15 cellular contexts compared by ENCODE assay signal in the genomic region with DNA sequence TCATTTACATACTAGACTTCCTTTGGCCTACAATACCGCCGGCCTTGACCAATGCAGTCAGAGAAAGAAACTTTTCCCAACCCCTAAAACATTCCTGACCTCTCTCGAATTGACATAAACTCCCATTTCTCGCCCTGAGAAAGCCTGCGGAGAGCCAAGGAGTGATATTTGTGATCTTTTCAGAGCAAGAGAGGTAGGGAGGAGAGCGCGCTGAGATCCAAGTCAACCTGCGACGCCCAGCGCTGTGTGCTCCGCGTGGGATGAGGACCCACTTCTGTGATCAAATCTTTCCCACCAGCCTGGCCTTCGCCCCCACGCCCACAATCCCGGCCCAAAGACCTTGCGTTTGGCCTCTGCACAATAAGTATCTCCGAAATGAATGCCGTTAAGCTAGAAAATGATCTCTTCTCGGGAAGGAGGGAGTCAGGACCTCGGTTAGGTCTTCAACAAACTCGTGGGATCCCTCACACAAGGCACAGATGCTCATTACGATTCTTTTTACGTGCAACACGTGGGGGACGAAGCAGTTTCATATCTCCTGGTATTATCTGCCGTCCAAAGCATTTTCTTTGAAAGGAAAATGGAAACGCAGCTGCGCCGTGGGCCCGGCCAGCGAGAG. TPM values are rescaled to one million over a fixed set of nuclear protein-coding genes. Genes with fewer than 3 reads are reported as not detected.
A peak's percentile ranks its signal among the peaks of the same experiment; 100 is the strongest.
DNase-seq lines count a peak whose midpoint lies in the region; ATAC-seq and TF ChIP-seq lines count a peak whose summit lies in the region.
"Had no signal": no experiment of that assay in that cellular context is flagged by ENCODE, and none has a peak within 500 bp of the region (broad histone marks: within the 10 kb centered on the region; RNA-seq: fewer than 3 reads in every experiment).

No MANE protein-coding gene starts in this region.

- no peak overlapping the region for H3K27ac Mint-ChIP-seq in endothelial cell (ENCODE audit: unreplicated experiment)
- H3K27ac Mint-ChIP-seq: stimulated activated effector memory CD8-positive, alpha-beta T cell treated with anti-CD3 and anti-CD28 coated beads, Interleukin-12 subunit alpha, Interleukin-12 subunit beta, amount 100 ng/mL, for 72 hours had no signal

- H2AK5ac ChIP-seq in mesendoderm (ENCODE audit: low read length): no peak overlapping the region

- H2BK5ac ChIP-seq in mesendoderm (ENCODE audit: low read length): no peak overlapping the region

- H3K36me3 Mint-ChIP-seq in endothelial cell (ENCODE audit: low read depth, unreplicated experiment): no peaks in the 10 kb centered on the region
- H3K36me3 Mint-ChIP-seq: stimulated activated effector memory CD8-positive, alpha-beta T cell treated with anti-CD3 and anti-CD28 coated beads, Interleukin-12 subunit alpha, Interleukin-12 subunit beta, amount 100 ng/mL, for 72 hours had no signal

- H3K9me3 ChIP-seq in HUES64 (ENCODE audit: insufficient read depth, low read depth, low read length) (no peaks in the 10 kb centered on the region), stomach smooth muscle (ENCODE audit: control insufficient read depth in 2 of 2, low read length in 2 of 2) (no peaks in the 10 kb centered on the region)

- H3K4ac ChIP-seq in mesendoderm (ENCODE audit: low read depth, low read length): no peak overlapping the region

- peak overlapping the region; percentile 84 for H3K4me3 Mint-ChIP-seq in endothelial cell (ENCODE audit: unreplicated experiment)
- H3K4me3 Mint-ChIP-seq: stimulated activated effector memory CD8-positive, alpha-beta T cell treated with anti-CD3 and anti-CD28 coated beads, Interleukin-12 subunit alpha, Interleukin-12 subunit beta, amount 100 ng/mL, for 72 hours had no signal

- no peak overlapping the region for H3K23ac ChIP-seq in mesendoderm (ENCODE audit: low read length)

- H3K9ac ChIP-seq in HUES64 (ENCODE audit: low read depth, low read length): peak overlapping the region; percentile 3
- peak overlapping the region; percentile 11 for H3K9ac ChIP-seq in mesendoderm (ENCODE audit: low read length)
- H3K9ac ChIP-seq in stomach smooth muscle (ENCODE audit: low read length in 2 of 2): peak overlapping the region in 1 of 2 donors; percentile 48

- peak overlapping the region; percentile 61 for H3K4me2 ChIP-seq in mesendoderm (ENCODE audit: low read length)

- H3K18ac ChIP-seq in mesendoderm (ENCODE audit: low read length): no peak overlapping the region

- WGBS in HUES64: 45% methylated on average over 31 of the region's 31 CpGs
- WGBS in mesendoderm (ENCODE audit: extremely low coverage, insufficient coverage, low lambda C conversion rate): no CpG with 5 or more reads among the region's 31 CpGs

- no peak for ATAC-seq in HG03159 (IDR thresholded peaks at IDR 0.05; ENCODE audit: unreplicated experiment)
- ATAC-seq in HG02798 (IDR thresholded peaks at IDR 0.05; ENCODE audit: poor library complexity, unreplicated experiment): no peak

- H3K4me3 ChIP-seq in HUES64 (ENCODE audit: low read length) (peak overlapping the region; percentile 68), mesendoderm (ENCODE audit: low read length) (no peak overlapping the region), stomach smooth muscle (ENCODE audit: low read length in 2 of 2) (peak overlapping the region; percentile 81 to 89)

- H4K5ac ChIP-seq in mesendoderm (ENCODE audit: low read length): no peak overlapping the region

- no peaks in the 10 kb centered on the region for H3K36me3 ChIP-seq in HUES64 (ENCODE audit: insufficient read depth, low read length)
- no peaks in the 10 kb centered on the region for H3K36me3 ChIP-seq in mesendoderm (ENCODE audit: control insufficient read depth, insufficient read depth, low read length)
- H3K36me3 ChIP-seq in stomach smooth muscle (ENCODE audit: control insufficient read depth in 2 of 2, insufficient read depth in 2 of 2, low read length in 2 of 2): no peaks in the 10 kb centered on the region

- no peak overlapping the region for H2BK15ac ChIP-seq in mesendoderm (replicated peaks; ENCODE audit: low read depth)

- no peak overlapping the region for H2BK120ac ChIP-seq in mesendoderm (ENCODE audit: low read depth, low read length)

- DNase-seq in endothelial cell (ENCODE audit: low spot score): no peak
- peak; percentile 27 for DNase-seq in mesendoderm
- no peak for DNase-seq in activated CD4-positive, alpha-beta T cell treated with anti-CD3 and anti-CD28 coated beads, Interleukin-2, amount 50 U/mL, for 1 hour
- no peak for DNase-seq in GM19240 (ENCODE audit: insufficient read length, low spot score)
- DNase-seq: central memory CD4-positive, alpha-beta T cell; GDM1; Kasumi-1; NCI-H2081 treated with DMSO at 0.1 percent for 48 hours; stimulated activated CD4-positive, alpha-beta T cell treated with anti-CD3 and anti-CD28 coated beads, Interleukin-1b, Interleukin-23, amount 100 ng/mL, for 48 hours; SW 1271 had no signal

- H3K27me3 Mint-ChIP-seq in endothelial cell (ENCODE audit: unreplicated experiment): peaks cover 11% of the 10 kb centered on the region

- H3K4me1 Mint-ChIP-seq in endothelial cell (ENCODE audit: unreplicated experiment): peaks cover 19% of the 10 kb centered on the region
- H3K4me1 Mint-ChIP-seq: stimulated activated effector memory CD8-positive, alpha-beta T cell treated with anti-CD3 and anti-CD28 coated beads, Interleukin-12 subunit alpha, Interleukin-12 subunit beta, amount 100 ng/mL, for 72 hours had no signal

- no peak for TF ChIP-seq CTCF in endothelial cell (IDR thresholded peaks at IDR 0.05; ENCODE audit: unreplicated experiment)

- H3K56ac ChIP-seq in mesendoderm (ENCODE audit: low read length): peak overlapping the region; percentile 20

- no peaks in the 10 kb centered on the region for H3K79me2 ChIP-seq in mesendoderm (ENCODE audit: control insufficient read depth, insufficient read depth, low read length)

- H3K79me1 ChIP-seq in mesendoderm (ENCODE audit: low read length): no peaks in the 10 kb centered on the region

- H3K4me1 ChIP-seq in HUES64 (ENCODE audit: insufficient read depth, low read length) (peaks cover 29% of the 10 kb centered on the region), mesendoderm (ENCODE audit: control insufficient read depth, low read depth, low read length) (no peaks in the 10 kb centered on the region), stomach smooth muscle (ENCODE audit: control insufficient read depth, insufficient read depth, low read length) (peaks cover 16% of the 10 kb centered on the region)

- H3K27ac ChIP-seq in HUES64 (ENCODE audit: low read depth, low read length) (no peak overlapping the region), mesendoderm (ENCODE audit: low read depth, low read length) (no peak overlapping the region), stomach smooth muscle (ENCODE audit: low read length) (no peak overlapping the region)

- no peak overlapping the region for H4K8ac ChIP-seq in mesendoderm (ENCODE audit: low read depth, low read length)

- H3K27me3 ChIP-seq in HUES64 (ENCODE audit: insufficient read depth, low read length) (peaks cover 72% of the 10 kb centered on the region), mesendoderm (ENCODE audit: insufficient read depth, low read length, poor library complexity) (peaks cover 12% of the 10 kb centered on the region), stomach smooth muscle (ENCODE audit: control insufficient read depth in 1 of 2, insufficient read depth in 2 of 2, low read length in 2 of 2) (no peaks in the 10 kb centered on the region)

- no peaks in the 10 kb centered on the region for H3K9me3 Mint-ChIP-seq in endothelial cell (ENCODE audit: unreplicated experiment)

RNA-seq across cellular contexts. Expression of gene NPAS3, which starts 6.3 kb away (rescaled TPM):
- 1.7 TPM for polyA plus RNA-seq in HUES64 (2013, experiment 1 of 2)
- polyA plus RNA-seq in HUES64 (2013, experiment 2 of 2): 1.8 TPM
- total RNA-seq in endothelial cell (ENCODE audit: unreplicated experiment): 1.6 TPM
- polyA plus RNA-seq in mesendoderm (2013, experiment 1 of 2): 0.44 TPM
- 0.48 TPM for polyA plus RNA-seq in mesendoderm (2013, experiment 2 of 2)
